24 cellular contexts compared by ENCODE assay signal in genomic region chr9:89328064-89328463, GRCh38. TPM values are rescaled to one million over a fixed set of nuclear protein-coding genes. Genes with fewer than 3 reads are reported as not detected.
A peak's percentile ranks its signal among the peaks of the same experiment; 100 is the strongest.
DNase-seq lines count a peak whose midpoint lies in the region; ATAC-seq, FAIRE-seq and TF ChIP-seq lines count a peak whose summit lies in the region.
"Had no signal": no experiment of that assay in that cellular context is flagged by ENCODE, and none has a peak within 500 bp of the region (broad histone marks: within the 10 kb centered on the region; RNA-seq: fewer than 3 reads in every experiment).

No MANE protein-coding gene starts in this region.

- H2AK9ac ChIP-seq in IMR-90 (replicated peaks; ENCODE audit: low read depth, low read length, poor library complexity) = no peak overlapping the region

- H3K4me3 ChIP-seq in IMR-90 (ENCODE audit: insufficient read depth, low read depth, low read length) (no peak overlapping the region), RWPE2 (ENCODE audit: severe bottlenecking) (no peak overlapping the region), HepG2 (replicated peaks in 1 of 3; ENCODE audit: insufficient read depth in 1 of 3, low read depth in 2 of 3, low read length in 3 of 3) (no peak overlapping the region)

- no peak for TF ChIP-seq POLR2A in IMR-90 (IDR thresholded peaks at IDR 0.05; ENCODE audit: low read depth, low read length)
- TF ChIP-seq POLR2A in HepG2 (IDR thresholded peaks at IDR 0.05; ENCODE audit: insufficient read depth in 1 of 2, low read depth in 2 of 2, low read length in 2 of 2) = no peak

- no peak overlapping the region for H3K18ac ChIP-seq in IMR-90 (ENCODE audit: low read depth, low read length)

- no peak for FAIRE-seq in HepG2 (lab: Jason Lieb, UNC)
- FAIRE-seq: A204.1, GM12892, GM18507 had no signal

- CTCF ChIA-PET in IMR-90 (lab: Yijun Ruan, JAX) (interaction anchor here (1.3 to 1.5 kb wide), 2 partner anchors 10 to 221 kb away, joined by 4 to 5 read pairs; partner anchors contain the start of gene SECISBP2), HepG2 (lab: Yijun Ruan, JAX; ENCODE audit: low intra/inter-chr PET ratio, low total read pairs) (no interaction called here)

- dilution Hi-C loops in IMR-90 (cut with HindIII; ENCODE audit: low sequenced_read_pairs, unreplicated experiment) = no loop called here

- H3K23ac ChIP-seq in IMR-90 (ENCODE audit: low read depth, low read length) = no peak overlapping the region

- H3K56ac ChIP-seq in IMR-90 (ENCODE audit: extremely low read depth, insufficient read depth, low read length) = no peak overlapping the region

- H3K4me1 ChIP-seq in IMR-90 (ENCODE audit: control insufficient read depth, insufficient read depth, low read length) (peaks cover 3% of the 10 kb centered on the region; the same call in 1 of the 2 replicates), RWPE2 (ENCODE audit: insufficient read depth, poor library complexity, severe bottlenecking) (no peaks in the 10 kb centered on the region), HepG2 (ENCODE audit: insufficient read depth, low read length) (peaks cover 24% of the 10 kb centered on the region)

- no CpG with 5 or more reads among the region's 8 CpGs for WGBS in IMR-90 (ENCODE audit: extremely low coverage in 2 of 2, insufficient read length in 1 of 2), 2 experiments
- WGBS in HepG2 (ENCODE audit: low lambda C conversion rate) = 95% methylated on average over 8 of the region's 8 CpGs

- no peak overlapping the region for H2BK15ac ChIP-seq in IMR-90 (ENCODE audit: low read depth, low read length)

- no peak overlapping the region for H2BK5ac ChIP-seq in IMR-90 (ENCODE audit: low read depth, low read length, poor library complexity, severe bottlenecking)

- H3K27me3 ChIP-seq in IMR-90 (ENCODE audit: control insufficient read depth, insufficient read depth, low read length) (no peaks in the 10 kb centered on the region), RWPE2 (ENCODE audit: insufficient read depth, poor library complexity, severe bottlenecking) (no peaks in the 10 kb centered on the region), HepG2 (ENCODE audit: control insufficient read depth in 1 of 2, insufficient read depth in 2 of 2, low read length in 2 of 2) (no peaks in the 10 kb centered on the region)

- intact Hi-C loops in IMR-90 (cut with micrococcal nuclease) = no loop called here
- intact Hi-C loops in left colon (cut with DNase I, micrococcal nuclease) = no loop called here
- intact Hi-C loops in HepG2 (cut with micrococcal nuclease; ENCODE audit: unreplicated experiment) = no loop called here
- intact Hi-C loops in left ventricle myocardium superior (cut with micrococcal nuclease) = loop anchor here (10.0 kb wide), 1 partner anchor 217 kb away; no protein-coding TSS in a partner anchor

- TF ChIP-seq EP300 in HepG2 (IDR thresholded peaks at IDR 0.05; ENCODE audit: low read depth in 2 of 2, low read length in 2 of 2) = no peak
- no peak for TF ChIP-seq EP300 in HepG2 (CRISPR knock-in tag; IDR thresholded peaks at IDR 0.05; ENCODE audit: borderline replicate concordance)

- TF ChIP-seq CTCF in C4-2B (conservative IDR thresholded peaks at IDR 0.05) (no peak), IMR-90 (conservative IDR thresholded peaks at IDR 0.05; ENCODE audit: low read depth, low read length) (no peak), RWPE2 (IDR thresholded peaks at IDR 0.05; ENCODE audit: poor library complexity, severe bottlenecking) (no peak), HepG2 (CRISPR knock-in tag; IDR thresholded peaks at IDR 0.05) (no peak)

- no peak overlapping the region for H2AK5ac ChIP-seq in IMR-90 (ENCODE audit: low read depth, low read length)

- H4K8ac ChIP-seq in IMR-90 (ENCODE audit: low read depth in 2 of 2, low read length in 2 of 2) = no peak overlapping the region

- BruUV-seq in IMR-90 (replicated peaks; lab: Mats Ljungman, UMichigan) (no TSS peak), HepG2 (replicated peaks; lab: Mats Ljungman, UMichigan) (no TSS peak)

- H3K9ac ChIP-seq in IMR-90 (ENCODE audit: low read depth, low read length) (no peak overlapping the region), HepG2 (ENCODE audit: insufficient read depth, low read depth, low read length) (no peak overlapping the region)

- H3K9me3 ChIP-seq in IMR-90 (ENCODE audit: control insufficient read depth, insufficient read depth, low read length) (no peaks in the 10 kb centered on the region), RWPE2 (ENCODE audit: severe bottlenecking) (no peaks in the 10 kb centered on the region), HepG2 (ENCODE audit: low read length) (no peaks in the 10 kb centered on the region)

- DNase-seq in IMR-90 = peak; percentile 36
- no peak for DNase-seq in RWPE2 (ENCODE audit: low spot score)
- no peak for DNase-seq in left colon
- DNase-seq in HepG2 (ENCODE audit: low spot score) = no peak
- no peak for DNase-seq in DMS 273 (lab: John Stamatoyannopoulos, UW; ENCODE audit: unreplicated experiment)
- DNase-seq in left ventricle myocardium superior = no peak
- DNase-seq: CD4-positive, CD25-positive, alpha-beta regulatory T cell; COR-L47; DMS 273 treated with DMSO at 0.1 percent for 48 hours; DMS79 treated with DMSO at 0.1 percent for 48 hours; GOT3; Karpas-422; NCI-H1092 treated with DMSO at 0.1 percent for 48 hours; NCI-H1436 treated with DMSO at 0.1 percent for 48 hours; NCI-H1930; NCI-H2171; NCI-H345; NCI-H524; NCI-H82; Right ventricle myocardium superior had no signal

- H4K5ac ChIP-seq in IMR-90 (ENCODE audit: low read depth, low read length) = no peak overlapping the region

- TF ChIP-seq RAD21 in IMR-90 (IDR thresholded peaks at IDR 0.05; ENCODE audit: low read length) (no peak), HepG2 (CRISPR knock-in tag; IDR thresholded peaks at IDR 0.05) (no peak)

- H3K36me3 ChIP-seq in IMR-90 (ENCODE audit: control insufficient read depth, insufficient read depth, low read length) = peaks cover 19% of the 10 kb centered on the region
- peaks cover 73% of the 10 kb centered on the region for H3K36me3 ChIP-seq in RWPE2 (ENCODE audit: low read depth)
- peaks cover 4 to 48% of the 10 kb centered on the region in 2 experiments; a peak in 4 of 5 replicates for H3K36me3 ChIP-seq in HepG2 (replicated peaks in 1 of 2; ENCODE audit: control insufficient read depth in 1 of 2, insufficient read depth in 2 of 2, low read length in 2 of 2)

- no peak overlapping the region for H3K4ac ChIP-seq in IMR-90 (ENCODE audit: low read depth, low read length)

- H2BK120ac ChIP-seq in IMR-90 (ENCODE audit: low read depth, low read length) = no peak overlapping the region

- no peak for ATAC-seq in IMR-90 (ENCODE audit: low read depth)
- ATAC-seq in RWPE2 (ENCODE audit: low read depth) = peak; percentile 40; the same call in 2 of the 3 replicates
- ATAC-seq in left colon = peak; percentile 43
- ATAC-seq in HepG2 = no peak
- ATAC-seq in left ventricle myocardium superior = no peak

- peaks cover 10% of the 10 kb centered on the region for H4K20me1 ChIP-seq in IMR-90 (ENCODE audit: insufficient read depth, low read length)
- H4K20me1 ChIP-seq in HepG2 (ENCODE audit: insufficient read depth, low read length) = no peaks in the 10 kb centered on the region

- in situ Hi-C loops in IMR-90 (cut with MboI; ENCODE audit: low sequenced_read_pairs) (no loop called here), HepG2 (cut with HindIII; ENCODE audit: extremely low pct_ligation_motif_present, low pct_unique_long_range_greater_than_20kb) (no loop called here)

- H3K79me1 ChIP-seq in IMR-90 (ENCODE audit: low read depth in 1 of 2, low read length in 2 of 2) = peaks cover 18 to 33% of the 10 kb centered on the region in 2 experiments

- no peak overlapping the region for H2AFZ ChIP-seq in IMR-90 (replicated peaks; ENCODE audit: low read length, poor library complexity)
- no peak overlapping the region for H2AFZ ChIP-seq in HepG2 (ENCODE audit: low read length)

- peak overlapping the region; percentile 29; the same call in 1 of the 2 replicates for H3K27ac ChIP-seq in C4-2B
- H3K27ac ChIP-seq in IMR-90 (ENCODE audit: insufficient read depth, low read length) = no peak overlapping the region
- no peak overlapping the region for H3K27ac ChIP-seq in RWPE2 (ENCODE audit: poor library complexity, severe bottlenecking)
- H3K27ac ChIP-seq in HepG2 (ENCODE audit: extremely low read length, insufficient read depth, low read length) = no peak overlapping the region

- peaks cover 17% of the 10 kb centered on the region for H3K79me2 ChIP-seq in HepG2 (ENCODE audit: insufficient read depth, low read length)

- H4K91ac ChIP-seq in IMR-90 (ENCODE audit: insufficient read depth, low read depth, low read length) = no peak overlapping the region

- no peak overlapping the region for H2BK20ac ChIP-seq in IMR-90 (ENCODE audit: low read depth, low read length)

- H3K9me1 ChIP-seq in IMR-90 (ENCODE audit: insufficient read depth, low read length) = peaks cover 16% of the 10 kb centered on the region; the same call in 1 of the 2 replicates

- no peak overlapping the region for H3K14ac ChIP-seq in IMR-90 (replicated peaks; ENCODE audit: low read depth, low read length)

- POLR2A ChIA-PET in IMR-90 (lab: Charles Lee; ENCODE audit: unreplicated experiment) (no interaction called here), HepG2 (lab: Yijun Ruan, JAX) (no interaction called here)

- H3K4me2 ChIP-seq in IMR-90 (ENCODE audit: low read depth, low read length) (no peak overlapping the region), HepG2 (ENCODE audit: low read depth, low read length) (no peak overlapping the region)

RNA-seq across cellular contexts. Expression of gene SECISBP2, which starts 9.8 kb away (rescaled TPM):
- total RNA-seq in IMR-90 (2012; rRNA removed) (18.8 and 19.7 TPM in 2 replicates), left colon (10 to 100 TPM; 49.4 to 54.3 TPM), HepG2 (2016; rRNA removed; fragmentation: Illumina TruSeq; extraction: Trizol) (32.4 and 32.9 TPM in 2 replicates), left ventricle myocardium superior (15.7 TPM)
- polyA plus RNA-seq in IMR-90 (2012; rRNA removed) (14.4 and 16.4 TPM in 2 replicates), HepG2 (2011; rRNA removed) (38.0 and 38.4 TPM in 2 replicates)
- polyA plus RNA-seq in IMR-90 (2012; cell fraction: cytosol; rRNA removed) = 5.2 and 5.9 TPM in 2 replicates
- polyA plus RNA-seq in IMR-90 (2012; cell fraction: nucleus; rRNA removed; ENCODE audit: low replicate concordance) = 28.0 and 65.2 TPM in 2 replicates
- total RNA-seq in HepG2 (2016; cell fraction: cytosol; rRNA removed; fragmentation: Illumina TruSeq; extraction: Trizol; ENCODE audit: low read depth) = 14.6 and 17.7 TPM in 2 replicates
- total RNA-seq in HepG2 (2016; cell fraction: insoluble cytoplasmic fraction; rRNA removed; fragmentation: Illumina TruSeq; extraction: Trizol) = 34.2 and 35.3 TPM in 2 replicates
- total RNA-seq in HepG2 (2016; cell fraction: membrane; rRNA removed; fragmentation: Illumina TruSeq; extraction: Trizol) = 39.7 and 44.1 TPM in 2 replicates
- total RNA-seq in HepG2 (2016; cell fraction: nucleus; rRNA removed; fragmentation: Illumina TruSeq; extraction: Trizol) = 37.8 and 40.1 TPM in 2 replicates
- polyA plus RNA-seq in HepG2 (2011; cell fraction: cytosol; rRNA removed) = 20.4 and 26.2 TPM in 2 replicates
- polyA plus RNA-seq in HepG2 (2011; cell fraction: nucleus; rRNA removed) = 48.6 and 57.7 TPM in 2 replicates
- polyA plus RNA-seq in HepG2 (2012) = 31.4 and 31.5 TPM in 2 replicates
- polyA plus RNA-seq in HepG2 (2016; cell fraction: cytosol; fragmentation: Illumina TruSeq; extraction: Trizol; ENCODE audit: low read depth) = 18.7 and 19.7 TPM in 2 replicates
- polyA plus RNA-seq in HepG2 (2016; cell fraction: insoluble cytoplasmic fraction; fragmentation: Illumina TruSeq; extraction: Trizol; ENCODE audit: low read depth) = 32.7 and 33.1 TPM in 2 replicates
- 33.3 and 34.2 TPM in 2 replicates for polyA plus RNA-seq in HepG2 (2016; cell fraction: membrane; fragmentation: Illumina TruSeq; extraction: Trizol; ENCODE audit: low read depth)
- 46.3 and 52.0 TPM in 2 replicates for polyA plus RNA-seq in HepG2 (2016; cell fraction: nucleus; fragmentation: Illumina TruSeq; extraction: Trizol; ENCODE audit: insufficient read depth, low read depth)
- polyA minus RNA-seq in HepG2 (2011; rRNA and poly(A)+ RNA removed; ENCODE audit: low replicate concordance) = 21.8 and 27.1 TPM in 2 replicates
- 13.3 and 14.0 TPM in 2 replicates for polyA minus RNA-seq in HepG2 (2011; cell fraction: cytosol; rRNA and poly(A)+ RNA removed)
- 60.4 and 64.4 TPM in 2 replicates for polyA minus RNA-seq in HepG2 (2011; cell fraction: nucleus; rRNA and poly(A)+ RNA removed)

RNA-seq across cellular contexts. Expression of gene CKS2, which starts 17.1 kb away (rescaled TPM):
- total RNA-seq in IMR-90 (2012; rRNA removed) = 192 and 322 TPM in 2 replicates
- 261 and 325 TPM in 2 replicates for polyA plus RNA-seq in IMR-90 (2012; rRNA removed)
- polyA plus RNA-seq in IMR-90 (2012; cell fraction: cytosol; rRNA removed) = 28.4 and 79.6 TPM in 2 replicates
- polyA plus RNA-seq in IMR-90 (2012; cell fraction: nucleus; rRNA removed; ENCODE audit: low replicate concordance) = 30.5 and 89.8 TPM in 2 replicates
- total RNA-seq in left colon = 10 to 100 TPM; 14.9 to 21.2 TPM
- total RNA-seq in HepG2 (2016; rRNA removed; fragmentation: Illumina TruSeq; extraction: Trizol) = 317 and 498 TPM in 2 replicates
- total RNA-seq in HepG2 (2016; cell fraction: cytosol; rRNA removed; fragmentation: Illumina TruSeq; extraction: Trizol; ENCODE audit: low read depth) = 202 and 209 TPM in 2 replicates
- 319 and 528 TPM in 2 replicates for total RNA-seq in HepG2 (2016; cell fraction: insoluble cytoplasmic fraction; rRNA removed; fragmentation: Illumina TruSeq; extraction: Trizol)
- total RNA-seq in HepG2 (2016; cell fraction: membrane; rRNA removed; fragmentation: Illumina TruSeq; extraction: Trizol) = 159 TPM in 2 replicates
- total RNA-seq in HepG2 (2016; cell fraction: nucleus; rRNA removed; fragmentation: Illumina TruSeq; extraction: Trizol) = 121 and 124 TPM in 2 replicates
- polyA plus RNA-seq in HepG2 (2011; rRNA removed) = 151 and 251 TPM in 2 replicates
- 262 and 383 TPM in 2 replicates for polyA plus RNA-seq in HepG2 (2011; cell fraction: cytosol; rRNA removed)
- 75.2 and 95.2 TPM in 2 replicates for polyA plus RNA-seq in HepG2 (2011; cell fraction: nucleus; rRNA removed)
- 170 and 179 TPM in 2 replicates for polyA plus RNA-seq in HepG2 (2012)
- polyA plus RNA-seq in HepG2 (2016; cell fraction: cytosol; fragmentation: Illumina TruSeq; extraction: Trizol; ENCODE audit: low read depth) = 102 and 110 TPM in 2 replicates
- polyA plus RNA-seq in HepG2 (2016; cell fraction: insoluble cytoplasmic fraction; fragmentation: Illumina TruSeq; extraction: Trizol; ENCODE audit: low read depth) = 534 and 617 TPM in 2 replicates
- polyA plus RNA-seq in HepG2 (2016; cell fraction: membrane; fragmentation: Illumina TruSeq; extraction: Trizol; ENCODE audit: low read depth) = 117 and 124 TPM in 2 replicates
- 190 and 193 TPM in 2 replicates for polyA plus RNA-seq in HepG2 (2016; cell fraction: nucleus; fragmentation: Illumina TruSeq; extraction: Trizol; ENCODE audit: insufficient read depth, low read depth)
- 158 and 427 TPM in 2 replicates for polyA minus RNA-seq in HepG2 (2011; rRNA and poly(A)+ RNA removed; ENCODE audit: low replicate concordance)
- polyA minus RNA-seq in HepG2 (2011; cell fraction: cytosol; rRNA and poly(A)+ RNA removed) = 55.3 and 63.5 TPM in 2 replicates
- 22.9 and 24.1 TPM in 2 replicates for polyA minus RNA-seq in HepG2 (2011; cell fraction: nucleus; rRNA and poly(A)+ RNA removed)
- total RNA-seq in left ventricle myocardium superior = 11.2 TPM

Comparison
In these comparisons a context has a peak if more than half of its experiments do, and no peak if none do; other contexts are left out.
1. ATAC-seq: peak in RWPE2 (single experiment) and left colon (single experiment); none in IMR-90 (single experiment), HepG2 (single experiment) and left ventricle myocardium superior (single experiment).